In genomic region chr7:36962367-36962766, GRCh38 we compare ENCODE assay signal across 1 cellular context.
TF ChIP-seq lines count a peak whose summit lies in the region.

No MANE protein-coding gene starts in this region.

TF ChIP-seq in WTC11, 78 proteins besides CTCF, POLR2A, EP300 and RAD21 (continued from another document):
- no peak for TF ChIP-seq ZNF532 (CRISPR knock-in tag; IDR thresholded peaks at IDR 0.05; ENCODE audit: borderline replicate concordance)
- no peak for TF ChIP-seq ATF6 (CRISPR knock-in tag; IDR thresholded peaks at IDR 0.05)
- TF ChIP-seq TEAD1 (CRISPR knock-in tag; IDR thresholded peaks at IDR 0.05), result no peak
- TF ChIP-seq OVOL2 (CRISPR knock-in tag; IDR thresholded peaks at IDR 0.05; ENCODE audit: borderline replicate concordance), result no peak
- TF ChIP-seq USF1 (CRISPR knock-in tag; IDR thresholded peaks at IDR 0.05), result no peak
- TF ChIP-seq ZMAT4 (CRISPR knock-in tag; IDR thresholded peaks at IDR 0.05), result no peak
- no peak for TF ChIP-seq SP1 (CRISPR knock-in tag; conservative IDR thresholded peaks at IDR 0.05)
- no peak for TF ChIP-seq E2F5 (CRISPR knock-in tag; IDR thresholded peaks at IDR 0.05)
- TF ChIP-seq GTF2I (CRISPR knock-in tag; conservative IDR thresholded peaks at IDR 0.05), result no peak
- no peak for TF ChIP-seq CDX4 (CRISPR knock-in tag; IDR thresholded peaks at IDR 0.05; ENCODE audit: borderline replicate concordance)
- TF ChIP-seq E2F4 (CRISPR knock-in tag; IDR thresholded peaks at IDR 0.05; ENCODE audit: borderline replicate concordance, low read depth), result no peak
- TF ChIP-seq ESRRA (CRISPR knock-in tag; IDR thresholded peaks at IDR 0.05; ENCODE audit: borderline replicate concordance), result no peak
